ENCODE assay signal across 12 cellular contexts in genomic region chr2:156456616-156457015, GRCh38. TPM values are rescaled to one million over a fixed set of nuclear protein-coding genes. Genes with fewer than 3 reads are reported as not detected.
DNase-seq lines count a peak whose midpoint lies in the region; ATAC-seq and TF ChIP-seq lines count a peak whose summit lies in the region.
"Had no signal": no experiment of that assay in that cellular context is flagged by ENCODE, and none has a peak within 500 bp of the region (broad histone marks: within the 10 kb centered on the region; RNA-seq: fewer than 3 reads in every experiment).

No MANE protein-coding gene starts in this region.

- peaks cover 4% of the 10 kb centered on the region for H3K9me1 ChIP-seq in IMR-90 (ENCODE audit: insufficient read depth, low read length)

- H3K9me3 ChIP-seq in IMR-90 (ENCODE audit: control insufficient read depth, insufficient read depth, low read length) (no peaks in the 10 kb centered on the region), subcutaneous abdominal adipose tissue (ENCODE audit: control insufficient read depth in 5 of 5, low read length in 5 of 5) (no peaks in the 10 kb centered on the region), esophagus squamous epithelium (no peaks in the 10 kb centered on the region)

- H4K8ac ChIP-seq in IMR-90 (ENCODE audit: low read depth in 2 of 2, low read length in 2 of 2), result peak overlapping the region in 1 of 2 experiments; percentile 30; a peak in 1 of 4 replicates

- CTCF ChIA-PET in IMR-90 (lab: Yijun Ruan, JAX), result interaction anchor here (0.6 kb wide), 1 partner anchor 122 kb away, joined by 3 read pairs; no protein-coding TSS in a partner anchor

- H2AK9ac ChIP-seq in IMR-90 (replicated peaks; ENCODE audit: low read depth, low read length, poor library complexity), result no peak overlapping the region

- ATAC-seq in HG02610 (IDR thresholded peaks at IDR 0.05; ENCODE audit: unreplicated experiment) (peak; percentile 78), IMR-90 (ENCODE audit: low read depth) (no peak), omental fat pad (ENCODE audit: low FRiP score) (no peak)
- ATAC-seq: natural killer cell had no signal

- H3K4me1 ChIP-seq in IMR-90 (ENCODE audit: control insufficient read depth, insufficient read depth, low read length) (peaks cover 7% of the 10 kb centered on the region), subcutaneous abdominal adipose tissue (ENCODE audit: control insufficient read depth in 5 of 5, insufficient read depth in 5 of 5, low read length in 5 of 5) (peaks cover 6 to 31% (median 22%) of the 10 kb centered on the region in 5 donors), esophagus squamous epithelium (peaks cover 4 to 68% (median 7%) of the 10 kb centered on the region in 3 donors)

- peak; percentile 15 for DNase-seq in NCI-H2196 (lab: John Stamatoyannopoulos, UW; ENCODE audit: unreplicated experiment)
- DNase-seq in NCI-H2196 treated with DMSO at 0.1 percent for 48 hours (lab: John Stamatoyannopoulos, UW; ENCODE audit: unreplicated experiment), result no peak
- DNase-seq in IMR-90, result peak; percentile 51
- DNase-seq in NCI-H2081 (lab: John Stamatoyannopoulos, UW), result no peak
- no peak for DNase-seq in esophagus squamous epithelium (lab: John Stamatoyannopoulos, UW)
- DNase-seq in omental fat pad (ENCODE audit: low spot score), result no peak
- DNase-seq: aorta, glutamatergic neuron, natural killer cell, NCI-H2081 treated with DMSO at 0.1 percent for 48 hours had no signal

- 100% methylated on average over 2 of the region's 3 CpGs; no CpG with 5 or more reads in 1 of the 2 experiments for WGBS in IMR-90 (ENCODE audit: extremely low coverage in 2 of 2, insufficient read length in 1 of 2), 2 experiments
- WGBS in esophagus squamous epithelium, 2 donors, result 78 to 83% methylated on average over 3 of the region's 3 CpGs

- no peak for TF ChIP-seq RAD21 in IMR-90 (IDR thresholded peaks at IDR 0.05; ENCODE audit: low read length)

- in situ Hi-C loops in IMR-90 (cut with MboI; ENCODE audit: low sequenced_read_pairs), result no loop called here

- no peaks in the 10 kb centered on the region for H3K36me3 ChIP-seq in IMR-90 (ENCODE audit: control insufficient read depth, insufficient read depth, low read length)
- H3K36me3 ChIP-seq in subcutaneous abdominal adipose tissue (ENCODE audit: control insufficient read depth in 5 of 5, insufficient read depth in 5 of 5, low read length in 5 of 5), result no peaks in the 10 kb centered on the region
- H3K36me3 ChIP-seq in esophagus squamous epithelium, result no peaks in the 10 kb centered on the region

- TF ChIP-seq POLR2A in IMR-90 (IDR thresholded peaks at IDR 0.05; ENCODE audit: low read depth, low read length) (no peak), esophagus squamous epithelium (IDR thresholded peaks at IDR 0.05) (no peak)

- no peak overlapping the region for H3K14ac ChIP-seq in IMR-90 (replicated peaks; ENCODE audit: low read depth, low read length)

- H2AK5ac ChIP-seq in IMR-90 (ENCODE audit: low read depth, low read length), result peak overlapping the region; percentile 86

- H4K91ac ChIP-seq in IMR-90 (ENCODE audit: insufficient read depth, low read depth, low read length), result no peak overlapping the region

- TF ChIP-seq CTCF in IMR-90 (conservative IDR thresholded peaks at IDR 0.05; ENCODE audit: low read depth, low read length) (no peak), esophagus squamous epithelium (IDR thresholded peaks at IDR 0.05) (no peak), omental fat pad (IDR thresholded peaks at IDR 0.05) (no peak)

- H3K23ac ChIP-seq in IMR-90 (ENCODE audit: low read depth, low read length), result no peak overlapping the region

- H3K27me3 ChIP-seq in IMR-90 (ENCODE audit: control insufficient read depth, insufficient read depth, low read length) (no peaks in the 10 kb centered on the region), subcutaneous abdominal adipose tissue (ENCODE audit: control insufficient read depth in 5 of 5, insufficient read depth in 4 of 5, low read length in 5 of 5) (no peaks in the 10 kb centered on the region), esophagus squamous epithelium (no peaks in the 10 kb centered on the region)

- H3K4me3 ChIP-seq in IMR-90 (ENCODE audit: insufficient read depth, low read depth, low read length), result no peak overlapping the region
- H3K4me3 ChIP-seq in subcutaneous abdominal adipose tissue (ENCODE audit: low read depth in 1 of 5, low read length in 5 of 5), result no peak overlapping the region
- no peak overlapping the region for H3K4me3 ChIP-seq in esophagus squamous epithelium

- no peak overlapping the region for H2BK20ac ChIP-seq in IMR-90 (ENCODE audit: low read depth, low read length)

- no peak overlapping the region for H3K9ac ChIP-seq in IMR-90 (ENCODE audit: low read depth, low read length)
- H3K9ac ChIP-seq in subcutaneous abdominal adipose tissue (ENCODE audit: low read length in 5 of 5), result peak overlapping the region in 1 of 5 donors; percentile 25

- no peak overlapping the region for H3K56ac ChIP-seq in IMR-90 (ENCODE audit: extremely low read depth, insufficient read depth, low read length)

- no peak overlapping the region for H3K4ac ChIP-seq in IMR-90 (ENCODE audit: low read depth, low read length)

- no peak overlapping the region for H3K4me2 ChIP-seq in IMR-90 (ENCODE audit: low read depth, low read length)

- H4K20me1 ChIP-seq in IMR-90 (ENCODE audit: insufficient read depth, low read length), result no peaks in the 10 kb centered on the region

- no peak overlapping the region for H2AFZ ChIP-seq in IMR-90 (replicated peaks; ENCODE audit: low read length, poor library complexity)

- no peak overlapping the region for H2BK15ac ChIP-seq in IMR-90 (ENCODE audit: low read depth, low read length)

- dilution Hi-C loops in IMR-90 (cut with HindIII; ENCODE audit: low sequenced_read_pairs, unreplicated experiment), result no loop called here

- POLR2A ChIA-PET in IMR-90 (lab: Charles Lee; ENCODE audit: unreplicated experiment), result interaction anchor here (0.6 kb wide), 1 partner anchor 97 kb away, joined by 5 read pairs; no protein-coding TSS in a partner anchor

- H2BK120ac ChIP-seq in IMR-90 (ENCODE audit: low read depth, low read length), result no peak overlapping the region

- no peak overlapping the region for H3K18ac ChIP-seq in IMR-90 (ENCODE audit: low read depth, low read length)

- H3K27ac ChIP-seq in IMR-90 (ENCODE audit: insufficient read depth, low read length) (no peak overlapping the region), subcutaneous abdominal adipose tissue (ENCODE audit: low read depth, low read length) (peak overlapping the region; percentile 91), esophagus squamous epithelium (no peak overlapping the region)

- H2BK5ac ChIP-seq in IMR-90 (ENCODE audit: low read depth, low read length, poor library complexity, severe bottlenecking), result no peak overlapping the region

- H4K5ac ChIP-seq in IMR-90 (ENCODE audit: low read depth, low read length), result no peak overlapping the region

- peaks cover 48 to 59% of the 10 kb centered on the region in 2 experiments for H3K79me1 ChIP-seq in IMR-90 (ENCODE audit: low read depth in 1 of 2, low read length in 2 of 2)

- no TSS peak for BruUV-seq in IMR-90 (replicated peaks; lab: Mats Ljungman, UMichigan)

- intact Hi-C loops in IMR-90 (cut with micrococcal nuclease) (no loop called here), esophagus squamous epithelium (cut with DNase I) (no loop called here)

TF ChIP-seq in IMR-90, 13 proteins besides CTCF, POLR2A, EP300 and RAD21:
- TF ChIP-seq ELK1 (IDR thresholded peaks at IDR 0.05; ENCODE audit: borderline replicate concordance, low read depth, low read length) (no peak), FOS (IDR thresholded peaks at IDR 0.05; ENCODE audit: low read depth, low read length) (0 out of 2 replicates have a peak, but pooled peaks have one; percentile 12), CEBPB (IDR thresholded peaks at IDR 0.05; ENCODE audit: low read depth, low read length) (no peak), USF2 (IDR thresholded peaks at IDR 0.05; ENCODE audit: low read depth, low read length) (no peak)

RNA-seq across cellular contexts. Expression of gene GPD2, which starts 20.4 kb away (rescaled TPM):
- 100 and 153 TPM in 2 replicates for total RNA-seq in IMR-90 (2012; rRNA removed)
- polyA plus RNA-seq in IMR-90 (2012; rRNA removed), result 12.0 and 20.4 TPM in 2 replicates
- polyA plus RNA-seq in IMR-90 (2012; cell fraction: cytosol; rRNA removed), result 2.3 and 4.5 TPM in 2 replicates
- polyA plus RNA-seq in IMR-90 (2012; cell fraction: nucleus; rRNA removed; ENCODE audit: low replicate concordance), result 1.8 and 9.7 TPM in 2 replicates
- 100 to 1,000 TPM in 2 of 4 donors, 10 to 100 TPM in 2; 67.3 to 160 (median 89.7) TPM for total RNA-seq in esophagus squamous epithelium
- 10 to 100 TPM; 38.7 to 62.9 (median 40.7) TPM for total RNA-seq in omental fat pad

Comparison
In these comparisons a context has a peak if more than half of its experiments do, and no peak if none do; other contexts are left out.
1. DNase-seq: peak in NCI-H2196 (single experiment) and IMR-90 (single experiment); none in NCI-H2196 treated with DMSO at 0.1 percent for 48 hours (single experiment), NCI-H2081 (0 of 2), esophagus squamous epithelium (single experiment) and omental fat pad (single experiment).